In the genomic region with DNA sequence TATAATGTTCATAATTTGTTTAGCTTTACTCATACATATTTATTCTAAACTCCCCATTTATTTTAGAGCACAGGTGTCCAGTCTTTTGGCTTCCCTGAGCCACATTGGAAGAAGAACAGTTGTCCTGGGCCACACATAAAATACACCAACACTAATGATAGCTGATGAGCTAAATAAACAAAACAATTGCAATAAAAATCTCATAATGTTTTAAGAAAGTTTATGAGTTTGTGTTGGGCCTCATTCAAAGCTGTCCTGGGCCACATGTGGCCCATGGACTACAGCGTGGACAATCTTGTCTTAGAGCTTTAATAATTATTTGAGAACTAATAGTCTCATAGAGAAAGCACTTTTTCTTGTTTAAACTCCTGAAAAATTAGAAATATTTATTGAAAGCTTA, we compare ENCODE assay signal across 35 cellular contexts.
DNase-seq lines count a peak whose midpoint lies in the region; ATAC-seq, FAIRE-seq and TF ChIP-seq lines count a peak whose summit lies in the region.
"Had no signal": no experiment of that assay in that cellular context is flagged by ENCODE, and none has a peak within 500 bp of the region (broad histone marks: within the 10 kb centered on the region; RNA-seq: fewer than 3 reads in every experiment).

No MANE protein-coding gene starts in this region.

- no peaks in the 10 kb centered on the region for H3K9me3 Mint-ChIP-seq in stimulated activated naive B cell treated with anti-CD40 and anti-IgM and Interleukin-4, amounts not matched to agents 10 μg/mL and 1 μg/mL and 100 μg/mL, for 72 hours
- H3K9me3 Mint-ChIP-seq: CD14-positive monocyte; CD4-positive, alpha-beta memory T cell; CD4-positive, alpha-beta T cell; CD4-positive, CD25-positive, alpha-beta regulatory T cell; CD8-positive, alpha-beta memory T cell; CD8-positive, alpha-beta T cell had no signal

- DNase-seq in LNCaP clone FGC (ENCODE audit: low read depth), result peak; percentile 94
- no peak for DNase-seq in stimulated activated naive B cell treated with anti-CD40 and anti-IgM and Interleukin-4, amounts not matched to agents 10 μg/mL and 1 μg/mL and 100 μg/mL, for 72 hours
- no peak for DNase-seq in hypothalamus (lab: John Stamatoyannopoulos, UW)
- DNase-seq in posterior cingulate gyrus, result no peak
- DNase-seq: 8988T; ACHN; AML-193; BE2C; C1 segment of cervical spinal cord; Caco-2; Calu3; CD4-positive, alpha-beta memory T cell; CD4-positive, alpha-beta T cell; CD4-positive, CD25-positive, alpha-beta regulatory T cell; CD8-positive, alpha-beta memory T cell; CD8-positive, alpha-beta T cell; COR-L47; DMS 273 treated with DMSO at 0.1 percent for 48 hours; DMS153; DMS53; DMS79; DMS79 treated with DMSO at 0.1 percent for 48 hours; DND-41; EL had no signal

- H3K4me1 Mint-ChIP-seq in stimulated activated naive B cell treated with anti-CD40 and anti-IgM and Interleukin-4, amounts not matched to agents 10 μg/mL and 1 μg/mL and 100 μg/mL, for 72 hours, result no peaks in the 10 kb centered on the region
- H3K4me1 Mint-ChIP-seq: B cell; CD14-positive monocyte; CD4-positive, alpha-beta memory T cell; CD4-positive, CD25-positive, alpha-beta regulatory T cell; CD8-positive, alpha-beta memory T cell had no signal

- no peak overlapping the region for H3K4me3 Mint-ChIP-seq in stimulated activated naive B cell treated with anti-CD40 and anti-IgM and Interleukin-4, amounts not matched to agents 10 μg/mL and 1 μg/mL and 100 μg/mL, for 72 hours
- H3K4me3 Mint-ChIP-seq: B cell; CD14-positive monocyte; CD4-positive, alpha-beta memory T cell; CD4-positive, alpha-beta T cell; CD4-positive, CD25-positive, alpha-beta regulatory T cell; CD8-positive, alpha-beta memory T cell; CD8-positive, alpha-beta T cell had no signal

- ATAC-seq in stimulated activated naive B cell treated with anti-CD40 and anti-IgM and Interleukin-4, amounts not matched to agents 10 μg/mL and 1 μg/mL and 100 μg/mL, for 72 hours (replicated peaks), result no peak
- ATAC-seq in HG03469 (IDR thresholded peaks at IDR 0.05; ENCODE audit: unreplicated experiment), result no peak
- ATAC-seq: A549; CD8-positive, alpha-beta T cell had no signal

- peak; percentile 95 for FAIRE-seq in endometrium (lab: Jason Lieb, UNC)
- peak; percentile 77 for FAIRE-seq in islet of Langerhans (lab: Jason Lieb, UNC)
- FAIRE-seq: A549, D721Med had no signal

- peak overlapping the region; percentile 98 for H3K27ac ChIP-seq in VCaP
- H3K27ac ChIP-seq: 22Rv1; A549; BLaER1; BLaER1 treated with 17β-estradiol and CSF1 and Interleukin-3, amounts not matched to agents 10 nM and 100 nM had no signal

- TF ChIP-seq CTCF in LNCaP clone FGC (IDR thresholded peaks at IDR 0.05; ENCODE audit: control insufficient read depth, extremely low read depth, insufficient read depth) (no peak), VCaP (conservative IDR thresholded peaks at IDR 0.05) (no peak)

- H3K27me3 Mint-ChIP-seq in stimulated activated naive B cell treated with anti-CD40 and anti-IgM and Interleukin-4, amounts not matched to agents 10 μg/mL and 1 μg/mL and 100 μg/mL, for 72 hours, result peaks cover 5 to 9% of the 10 kb centered on the region in 2 donors
- H3K27me3 Mint-ChIP-seq: CD4-positive, alpha-beta memory T cell; CD4-positive, CD25-positive, alpha-beta regulatory T cell had no signal

- no peak overlapping the region for H3K27ac Mint-ChIP-seq in stimulated activated naive B cell treated with anti-CD40 and anti-IgM and Interleukin-4, amounts not matched to agents 10 μg/mL and 1 μg/mL and 100 μg/mL, for 72 hours
- H3K27ac Mint-ChIP-seq: B cell; CD14-positive monocyte; CD4-positive, alpha-beta memory T cell; CD4-positive, alpha-beta T cell; CD4-positive, CD25-positive, alpha-beta regulatory T cell; CD8-positive, alpha-beta memory T cell; CD8-positive, alpha-beta T cell had no signal

- H3K36me3 Mint-ChIP-seq in stimulated activated naive B cell treated with anti-CD40 and anti-IgM and Interleukin-4, amounts not matched to agents 10 μg/mL and 1 μg/mL and 100 μg/mL, for 72 hours, result no peaks in the 10 kb centered on the region
- H3K36me3 Mint-ChIP-seq: CD14-positive monocyte; CD4-positive, CD25-positive, alpha-beta regulatory T cell; CD8-positive, alpha-beta T cell had no signal

- intact Hi-C loops in posterior cingulate gyrus (cut with DNase I), result no loop called here

- H3K4me3 ChIP-seq in LNCaP clone FGC (ENCODE audit: low read depth, low read length), result no peak overlapping the region
- H3K4me3 ChIP-seq: A549; BLaER1; BLaER1 treated with 17β-estradiol and CSF1 and Interleukin-3, amounts not matched to agents 10 nM and 100 nM had no signal
